11 cellular contexts compared by ENCODE assay signal in genomic region chr12:22282283-22282682, GRCh38. TPM values are rescaled to one million over a fixed set of nuclear protein-coding genes. Genes with fewer than 3 reads are reported as not detected.
DNase-seq lines count a peak whose midpoint lies in the region; ATAC-seq and TF ChIP-seq lines count a peak whose summit lies in the region.
"Had no signal": no experiment of that assay in that cellular context is flagged by ENCODE, and none has a peak within 500 bp of the region (broad histone marks: within the 10 kb centered on the region; RNA-seq: fewer than 3 reads in every experiment).

No MANE protein-coding gene starts in this region.

- no peak overlapping the region for H3K14ac ChIP-seq in H9 (ENCODE audit: insufficient read depth, low read length)

- no peak overlapping the region for H2BK12ac ChIP-seq in H9 (ENCODE audit: insufficient read length, low read depth, low read length)

- H4K20me1 ChIP-seq in H9 (ENCODE audit: control insufficient read depth, insufficient read depth, insufficient read length) (no peaks in the 10 kb centered on the region), smooth muscle cell (ENCODE audit: low read depth) (peaks cover 7% of the 10 kb centered on the region)

- TF ChIP-seq CTCF in H9 (conservative IDR thresholded peaks at IDR 0.05) (no peak), breast epithelium (IDR thresholded peaks at IDR 0.05) (no peak), smooth muscle cell (IDR thresholded peaks at IDR 0.05; ENCODE audit: borderline replicate concordance, insufficient read depth, poor library complexity, severe bottlenecking) (no peak)

- no peak overlapping the region for H2BK20ac ChIP-seq in H9 (ENCODE audit: low read depth, low read length, poor library complexity, severe bottlenecking)

- no peaks in the 10 kb centered on the region for H3K9me3 ChIP-seq in H9 (ENCODE audit: control insufficient read depth, low read depth, low read length)
- no peaks in the 10 kb centered on the region for H3K9me3 ChIP-seq in breast epithelium
- no peaks in the 10 kb centered on the region for H3K9me3 ChIP-seq in right cardiac atrium (ENCODE audit: control insufficient read depth, low read length)
- no peaks in the 10 kb centered on the region for H3K9me3 ChIP-seq in smooth muscle cell (replicated peaks; ENCODE audit: low read depth)

- H3K4me3 Mint-ChIP-seq in H9 = no peak overlapping the region
- H3K4me3 Mint-ChIP-seq: activated naive CD8-positive, alpha-beta T cell treated with anti-CD3 and anti-CD28 coated beads for 36 hours had no signal

- H3K9ac ChIP-seq in H9 (ENCODE audit: extremely low read depth, insufficient read length, low read length) (no peak overlapping the region), smooth muscle cell (ENCODE audit: low read depth) (peak overlapping the region; percentile 9)
- H3K9ac ChIP-seq: KMS-11 had no signal

- no peak overlapping the region for H4K5ac ChIP-seq in H9 (ENCODE audit: insufficient read length, low read depth, low read length)

- no peak overlapping the region for H4K91ac ChIP-seq in H9 (ENCODE audit: insufficient read length, low read depth, low read length)

- peaks cover 0 to 7% (median 0%) of the 10 kb centered on the region in 3 experiments; a peak in 3 of 7 replicates for H3K36me3 Mint-ChIP-seq in H9 (ENCODE audit: insufficient read depth in 1 of 3, low read depth in 3 of 3)
- H3K36me3 Mint-ChIP-seq: activated naive CD8-positive, alpha-beta T cell treated with anti-CD3 and anti-CD28 coated beads for 36 hours had no signal

- TF ChIP-seq POLR2A in breast epithelium (IDR thresholded peaks at IDR 0.05) = no peak

- no peaks in the 10 kb centered on the region for H3K79me1 ChIP-seq in H9 (ENCODE audit: insufficient read depth, low read depth, low read length, poor library complexity, severe bottlenecking)

- no peaks in the 10 kb centered on the region for H3F3A ChIP-seq in smooth muscle cell (ENCODE audit: low read depth)

- H3K9me3 Mint-ChIP-seq in H9 = peaks cover 3 to 4% of the 10 kb centered on the region in 2 experiments; a peak in 1 of 5 replicates
- H3K9me3 Mint-ChIP-seq: activated naive CD8-positive, alpha-beta T cell treated with anti-CD3 and anti-CD28 coated beads for 36 hours had no signal

- peak overlapping the region in 1 of 3 donors; percentile 18 for H3K4me3 ChIP-seq in breast epithelium
- H3K4me3 ChIP-seq in right cardiac atrium (ENCODE audit: low read length) = no peak overlapping the region
- H3K4me3 ChIP-seq in smooth muscle cell = no peak overlapping the region

- intact Hi-C loops in breast epithelium (cut with DNase I; ENCODE audit: low total_unique reads) (no loop called here), right cardiac atrium (cut with DNase I) (no loop called here)

- no peak overlapping the region for H2BK120ac ChIP-seq in H9 (ENCODE audit: low read depth, low read length, poor library complexity, severe bottlenecking)

- H3T11ph ChIP-seq in H9 (ENCODE audit: low read length) = no peak overlapping the region

- H2AFZ ChIP-seq in H9 (ENCODE audit: low read length) = no peak overlapping the region
- no peak overlapping the region for H2AFZ ChIP-seq in smooth muscle cell (ENCODE audit: low read depth)

- H3K79me2 ChIP-seq in H9 (ENCODE audit: insufficient read depth, low read length) = no peaks in the 10 kb centered on the region
- no peaks in the 10 kb centered on the region for H3K79me2 ChIP-seq in smooth muscle cell (ENCODE audit: low read depth)

- no peak overlapping the region for H2AK5ac ChIP-seq in H9 (ENCODE audit: insufficient read length, low read length)

- no peak overlapping the region for H2BK5ac ChIP-seq in H9 (ENCODE audit: insufficient read length, low read length)

- no peak overlapping the region for H3K18ac ChIP-seq in H9 (ENCODE audit: insufficient read length, low read depth, low read length)

- no peak for DNase-seq in H9
- no peak for DNase-seq in breast epithelium (ENCODE audit: low spot score in 2 of 2)
- no peak for DNase-seq in right cardiac atrium
- DNase-seq in smooth muscle cell (lab: John Stamatoyannopoulos, UW; ENCODE audit: unreplicated experiment) = no peak
- no peak for DNase-seq in SHP77 treated with DMSO at 0.1 percent for 48 hours (lab: John Stamatoyannopoulos, UW)
- DNase-seq: activated naive CD8-positive, alpha-beta T cell treated with anti-CD3 and anti-CD28 coated beads for 36 hours; NCI-H526 treated with DMSO at 0.1 percent for 48 hours had no signal

- no peak overlapping the region for H3K27ac Mint-ChIP-seq in H9
- H3K27ac Mint-ChIP-seq: activated naive CD8-positive, alpha-beta T cell treated with anti-CD3 and anti-CD28 coated beads for 36 hours had no signal

- peak in 1 of 2 donors; percentile 77 for ATAC-seq in right cardiac atrium
- ATAC-seq in GM18873 (IDR thresholded peaks at IDR 0.05; ENCODE audit: low FRiP score, unreplicated experiment) = no peak
- no peak for ATAC-seq in HG03457 (IDR thresholded peaks at IDR 0.05; ENCODE audit: unreplicated experiment)
- ATAC-seq in GM21576 (IDR thresholded peaks at IDR 0.05; ENCODE audit: unreplicated experiment) = no peak

- no peak overlapping the region for H3K4ac ChIP-seq in H9 (ENCODE audit: low read depth, low read length)

- peaks cover 4 to 8% of the 10 kb centered on the region in 2 experiments; a peak in 3 of 4 replicates for H3K4me1 Mint-ChIP-seq in H9
- H3K4me1 Mint-ChIP-seq: activated naive CD8-positive, alpha-beta T cell treated with anti-CD3 and anti-CD28 coated beads for 36 hours had no signal

- H3K23me2 ChIP-seq in H9 (ENCODE audit: insufficient read length, low read depth, low read length, poor library complexity, severe bottlenecking) = no peaks in the 10 kb centered on the region

- H3K4me1 ChIP-seq in H9 (ENCODE audit: insufficient read depth, low read length) (no peaks in the 10 kb centered on the region), breast epithelium (peaks cover 9 to 13% of the 10 kb centered on the region in 2 donors), right cardiac atrium (ENCODE audit: control insufficient read depth, insufficient read depth, low read length) (peaks cover 1% of the 10 kb centered on the region), smooth muscle cell (ENCODE audit: low read depth) (peaks cover 15% of the 10 kb centered on the region)

- no CpG with 5 or more reads among the region's 6 CpGs for WGBS in H9 (ENCODE audit: extremely low coverage, insufficient read length, low lambda C conversion rate)
- WGBS in right cardiac atrium = 66% methylated on average over 6 of the region's 6 CpGs
- 51% methylated on average over 6 of the region's 6 CpGs for WGBS in smooth muscle cell (ENCODE audit: low lambda C conversion rate)

- no peak overlapping the region for H4K8ac ChIP-seq in H9 (replicated peaks; ENCODE audit: insufficient read length, low read depth, low read length)

- H3K4me2 ChIP-seq in H9 (ENCODE audit: insufficient read depth, insufficient read length, low read length) (no peak overlapping the region), smooth muscle cell (peak overlapping the region; percentile 82)
- H3K4me2 ChIP-seq: KMS-11 had no signal

- no peak overlapping the region for H2BK15ac ChIP-seq in H9 (ENCODE audit: low read depth, low read length)

- no peak overlapping the region for H3K56ac ChIP-seq in H9 (ENCODE audit: insufficient read length, low read depth, low read length)

- H3K36me3 ChIP-seq in breast epithelium (no peaks in the 10 kb centered on the region), smooth muscle cell (ENCODE audit: low read depth) (no peaks in the 10 kb centered on the region)

- no peaks in the 10 kb centered on the region for H3K27me3 Mint-ChIP-seq in H9 (ENCODE audit: low read depth)
- H3K27me3 Mint-ChIP-seq: activated naive CD8-positive, alpha-beta T cell treated with anti-CD3 and anti-CD28 coated beads for 36 hours had no signal

- no peaks in the 10 kb centered on the region for H3K27me3 ChIP-seq in H9 (ENCODE audit: insufficient read depth, low read length)
- no peaks in the 10 kb centered on the region for H3K27me3 ChIP-seq in breast epithelium
- no peaks in the 10 kb centered on the region for H3K27me3 ChIP-seq in right cardiac atrium (ENCODE audit: control insufficient read depth, insufficient read depth)
- H3K27me3 ChIP-seq in smooth muscle cell (ENCODE audit: low read depth) = no peaks in the 10 kb centered on the region

- no peak overlapping the region for H3K23ac ChIP-seq in H9 (ENCODE audit: insufficient read length, low read depth, low read length)

- H3K27ac ChIP-seq in H9 (ENCODE audit: insufficient read length, low read depth, low read length) = peak overlapping the region; percentile 30
- H3K27ac ChIP-seq in breast epithelium = peak overlapping the region; percentile 69 to 90
- H3K27ac ChIP-seq in right cardiac atrium (ENCODE audit: low read length) = peak overlapping the region; percentile 95
- H3K27ac ChIP-seq in smooth muscle cell (ENCODE audit: low read depth) = peak overlapping the region; percentile 70
- H3K27ac ChIP-seq: KMS-11 had no signal

RNA-seq across cellular contexts. Expression of gene ST8SIA1, which starts 52.2 kb away (rescaled TPM):
- total RNA-seq in H9 (2021) = 0.18 TPM in 1 of 2 replicates, not detected in the other
- total RNA-seq in breast epithelium = 10 to 100 TPM in 2 of 3 donors, 1 to 10 TPM in 1; 2.6 to 11.1 (median 10.4) TPM
- 1 to 10 TPM; 3.0 to 9.6 (median 6.3) TPM for total RNA-seq in right cardiac atrium
- polyA plus RNA-seq in right cardiac atrium = 3.8 TPM
- 5.3 and 13.8 TPM in 2 replicates for total RNA-seq in smooth muscle cell
- 1.9 and 3.7 TPM in 2 replicates for polyA plus RNA-seq in smooth muscle cell

Comparison
In these comparisons a context has a peak if more than half of its experiments do, and no peak if none do; other contexts are left out.
1. H3K27ac ChIP-seq: peak in every context shown above with its lines; median percentile 95 in right cardiac atrium; 80 in breast epithelium; 70 in smooth muscle cell; 30 in H9.